Comparison of ENCODE assay signal across 1 cellular context in the genomic region with DNA sequence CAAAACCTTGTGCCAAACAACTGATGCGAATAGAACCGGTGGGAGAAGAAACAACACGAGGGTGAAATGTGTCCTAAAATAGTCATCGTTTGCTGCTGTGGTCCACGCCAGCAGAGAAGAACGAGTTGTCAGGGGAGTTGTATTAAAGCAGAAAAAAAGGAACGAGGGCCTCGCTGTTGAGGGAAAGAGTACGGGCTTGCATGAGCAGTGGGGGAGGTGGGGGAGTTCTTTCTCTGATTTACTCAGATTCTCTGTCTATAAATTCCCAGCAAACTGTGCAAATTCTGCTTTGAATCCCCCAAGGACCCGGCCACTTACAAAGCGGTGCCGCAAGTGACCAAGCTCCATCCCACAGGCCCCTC.
TF ChIP-seq lines count a peak whose summit lies in the region.

No MANE protein-coding gene starts in this region.

TF ChIP-seq in H1, 55 proteins besides CTCF, POLR2A, EP300 and RAD21 (continued from another document):
- TF ChIP-seq, protein P1, sequence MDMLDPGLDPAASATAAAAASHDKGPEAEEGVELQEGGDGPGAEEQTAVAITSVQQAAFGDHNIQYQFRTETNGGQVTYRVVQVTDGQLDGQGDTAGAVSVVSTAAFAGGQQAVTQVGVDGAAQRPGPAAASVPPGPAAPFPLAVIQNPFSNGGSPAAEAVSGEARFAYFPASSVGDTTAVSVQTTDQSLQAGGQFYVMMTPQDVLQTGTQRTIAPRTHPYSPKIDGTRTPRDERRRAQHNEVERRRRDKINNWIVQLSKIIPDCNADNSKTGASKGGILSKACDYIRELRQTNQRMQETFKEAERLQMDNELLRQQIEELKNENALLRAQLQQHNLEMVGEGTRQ (IDR thresholded peaks at IDR 0.05; ENCODE audit: low read length), result no peak
